8 cellular contexts compared by ENCODE assay signal in the genomic region with DNA sequence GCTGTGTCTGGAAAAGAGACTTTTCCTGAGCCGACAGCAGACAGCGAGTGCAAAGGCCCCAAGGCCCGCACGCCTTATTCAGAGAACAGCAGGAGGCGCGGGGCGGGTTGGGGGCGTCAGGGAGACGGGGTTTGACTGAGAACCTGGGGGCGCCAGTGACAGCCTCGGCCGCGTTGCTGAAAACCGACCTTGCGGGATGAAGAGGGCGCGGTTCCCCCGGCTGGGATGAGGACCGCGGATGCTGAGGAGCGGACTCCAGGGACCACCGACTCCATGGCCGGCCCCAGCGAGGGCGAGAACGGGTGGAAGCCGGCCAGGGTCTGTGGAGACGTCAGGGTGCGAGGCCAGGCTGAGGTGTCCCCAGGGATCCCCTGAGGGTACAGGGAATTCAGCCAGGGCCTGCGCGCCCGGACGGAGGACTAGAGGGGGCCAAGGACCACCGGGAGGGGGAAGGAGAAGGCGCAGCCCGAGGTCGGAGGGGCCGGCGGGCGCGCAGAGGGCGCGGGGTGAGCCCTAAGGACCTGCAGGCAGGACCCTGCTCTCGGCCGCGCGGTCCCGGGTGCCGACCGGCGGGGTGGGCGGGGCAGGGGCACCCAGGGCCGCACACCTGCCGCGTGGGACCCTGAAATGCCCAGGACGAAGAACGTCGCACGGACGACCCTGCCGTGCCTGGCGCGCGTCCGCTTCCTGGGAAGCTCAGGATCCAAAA. TPM values are rescaled to one million over a fixed set of nuclear protein-coding genes. Genes with fewer than 3 reads are reported as not detected.
DNase-seq lines count a peak whose midpoint lies in the region; ATAC-seq and TF ChIP-seq lines count a peak whose summit lies in the region.

No MANE protein-coding gene starts in this region.

- H3K56ac ChIP-seq in H9 (ENCODE audit: insufficient read length, low read depth, low read length), result no peak overlapping the region

- intact Hi-C loops in left colon (cut with DNase I, micrococcal nuclease), result no loop called here

- no peak overlapping the region for H2BK120ac ChIP-seq in H9 (ENCODE audit: low read depth, low read length, poor library complexity, severe bottlenecking)

- no peak for TF ChIP-seq CTCF in H9 (conservative IDR thresholded peaks at IDR 0.05)
- TF ChIP-seq CTCF in brain microvascular endothelial cell (IDR thresholded peaks at IDR 0.05; ENCODE audit: low read depth, low read length, missing control alignments), result no peak

- H2BK15ac ChIP-seq in H9 (ENCODE audit: low read depth, low read length), result no peak overlapping the region

- no peak for ATAC-seq in naive thymus-derived CD8-positive, alpha-beta T cell
- ATAC-seq in left colon, result no peak

- no peaks in the 10 kb centered on the region for H3K79me2 ChIP-seq in H9 (ENCODE audit: insufficient read depth, low read length)

- no peak overlapping the region for H3K18ac ChIP-seq in H9 (ENCODE audit: insufficient read length, low read depth, low read length)

- H3T11ph ChIP-seq in H9 (ENCODE audit: low read length), result no peak overlapping the region

- peaks cover 0 to 13% (median 0%) of the 10 kb centered on the region in 11 experiments; a peak in 8 of 22 replicates for H3K36me3 ChIP-seq in BLaER1 treated with 17β-estradiol and CSF1 and Interleukin-3, amounts not matched to agents 10 nM and 100 nM
- H3K36me3 ChIP-seq in brain microvascular endothelial cell (replicated peaks), result peaks cover 3% of the 10 kb centered on the region

- H4K91ac ChIP-seq in H9 (ENCODE audit: insufficient read length, low read depth, low read length), result no peak overlapping the region

- no peak overlapping the region for H2BK5ac ChIP-seq in H9 (ENCODE audit: insufficient read length, low read length)

- H3K9me3 Mint-ChIP-seq in H9, result peaks cover 0 to 2% of the 10 kb centered on the region in 2 experiments; a peak in 1 of 5 replicates
- H3K9me3 Mint-ChIP-seq in naive thymus-derived CD8-positive, alpha-beta T cell, result no peaks in the 10 kb centered on the region

- H3K4me1 ChIP-seq in BLaER1 treated with 17β-estradiol and CSF1 and Interleukin-3, amounts not matched to agents 10 nM and 100 nM, result peaks cover 37 to 66% (median 55%) of the 10 kb centered on the region in 10 experiments
- no peaks in the 10 kb centered on the region; the same call in 1 of the 2 replicates for H3K4me1 ChIP-seq in H9 (ENCODE audit: insufficient read depth, low read length)

- peak overlapping the region; percentile 46 to 69 (median 59); a peak in 19 of 20 replicates for H3K4me3 ChIP-seq in BLaER1 treated with 17β-estradiol and CSF1 and Interleukin-3, amounts not matched to agents 10 nM and 100 nM
- H3K4me3 ChIP-seq in brain microvascular endothelial cell (ENCODE audit: low read depth, low read length), result peak overlapping the region; percentile 64

- H2BK12ac ChIP-seq in H9 (ENCODE audit: insufficient read length, low read depth, low read length), result no peak overlapping the region

- no peak overlapping the region for H3K4ac ChIP-seq in H9 (ENCODE audit: low read depth, low read length)

- peaks cover 65% of the 10 kb centered on the region for H3K27me3 Mint-ChIP-seq in H9 (ENCODE audit: low read depth)
- peaks cover 7 to 49% (median 19%) of the 10 kb centered on the region in 5 donors for H3K27me3 Mint-ChIP-seq in naive thymus-derived CD8-positive, alpha-beta T cell

- peaks cover 11% of the 10 kb centered on the region for H3K23me2 ChIP-seq in H9 (ENCODE audit: insufficient read length, low read depth, low read length, poor library complexity, severe bottlenecking)

- peaks cover 13 to 15% of the 10 kb centered on the region in 2 experiments for H3K4me1 Mint-ChIP-seq in H9
- peaks cover 4 to 22% (median 18%) of the 10 kb centered on the region in 4 donors for H3K4me1 Mint-ChIP-seq in naive thymus-derived CD8-positive, alpha-beta T cell

- WGBS in H9 (ENCODE audit: extremely low coverage, insufficient read length, low lambda C conversion rate), result no CpG with 5 or more reads among the region's 65 CpGs

- H3K23ac ChIP-seq in H9 (ENCODE audit: insufficient read length, low read depth, low read length), result no peak overlapping the region

- peak overlapping the region; percentile 60 to 79 for H3K4me3 Mint-ChIP-seq in H9
- peak overlapping the region; percentile 12 to 82 (median 60) for H3K4me3 Mint-ChIP-seq in naive thymus-derived CD8-positive, alpha-beta T cell

- POLR2A ChIA-PET in naive thymus-derived CD8-positive, alpha-beta T cell (lab: Charles Lee), result no interaction called here

- no peaks in the 10 kb centered on the region for H3K79me1 ChIP-seq in H9 (ENCODE audit: insufficient read depth, low read depth, low read length, poor library complexity, severe bottlenecking)

- no peak overlapping the region for H2AFZ ChIP-seq in H9 (ENCODE audit: low read length)

- H3K4me2 ChIP-seq in BLaER1 treated with 17β-estradiol and CSF1 and Interleukin-3, amounts not matched to agents 10 nM and 100 nM, result peak overlapping the region; percentile 78 to 100 (median 91)
- H3K4me2 ChIP-seq in H9 (ENCODE audit: insufficient read depth, insufficient read length, low read length), result peak overlapping the region; percentile 82

- no peak overlapping the region for H4K5ac ChIP-seq in H9 (ENCODE audit: insufficient read length, low read depth, low read length)

- H3K9me3 ChIP-seq in BLaER1 treated with 17β-estradiol and CSF1 and Interleukin-3, amounts not matched to agents 10 nM and 100 nM (replicated peaks in 1 of 11), result no peaks in the 10 kb centered on the region; a peak in 2 of 22 replicates
- H3K9me3 ChIP-seq in H9 (ENCODE audit: control insufficient read depth, low read depth, low read length), result no peaks in the 10 kb centered on the region

- H3K14ac ChIP-seq in H9 (ENCODE audit: insufficient read depth, low read length), result no peak overlapping the region

- H3K27ac ChIP-seq in BLaER1 treated with 17β-estradiol and CSF1 and Interleukin-3, amounts not matched to agents 10 nM and 100 nM, result no peak overlapping the region
- H3K27ac ChIP-seq in H9 (ENCODE audit: insufficient read length, low read depth, low read length) (no peak overlapping the region), brain microvascular endothelial cell (no peak overlapping the region)

- DNase-seq in H9 (no peak), brain microvascular endothelial cell (no peak), NCI-H524 treated with DMSO at 0.1 percent for 48 hours (lab: John Stamatoyannopoulos, UW) (no peak), NCI-H226 (no peak), left colon (no peak)
- DNase-seq in naive thymus-derived CD8-positive, alpha-beta T cell, result no peak
- DNase-seq in stimulated activated CD4-positive, alpha-beta T cell treated with anti-CD3 and anti-CD28 coated beads, Interleukin-1b, Interleukin-23, amount 100 ng/mL, for 48 hours, result no peak

- H3K9ac ChIP-seq in BLaER1 treated with 17β-estradiol and CSF1 and Interleukin-3, amounts not matched to agents 10 nM and 100 nM, result peak overlapping the region in 5 of 11 experiments; percentile 13 to 72 (median 60); a peak in 8 of 22 replicates
- no peak overlapping the region for H3K9ac ChIP-seq in H9 (ENCODE audit: extremely low read depth, insufficient read length, low read length)

- no peak overlapping the region for H2BK20ac ChIP-seq in H9 (ENCODE audit: low read depth, low read length, poor library complexity, severe bottlenecking)

- peaks cover 17 to 76% (median 66%) of the 10 kb centered on the region in 11 experiments; a peak in 21 of 22 replicates for H4K20me1 ChIP-seq in BLaER1 treated with 17β-estradiol and CSF1 and Interleukin-3, amounts not matched to agents 10 nM and 100 nM
- H4K20me1 ChIP-seq in H9 (ENCODE audit: control insufficient read depth, insufficient read depth, insufficient read length), result no peaks in the 10 kb centered on the region

- in situ Hi-C loops in brain microvascular endothelial cell (cut with HindIII; ENCODE audit: low pct_ligation_motif_present, low sequenced_read_pairs), result no loop called here

- H3K27ac Mint-ChIP-seq in H9, result no peak overlapping the region
- peak overlapping the region in 1 of 10 donors; percentile 15 for H3K27ac Mint-ChIP-seq in naive thymus-derived CD8-positive, alpha-beta T cell

- peaks cover 0 to 2% (median 0%) of the 10 kb centered on the region in 3 experiments; a peak in 1 of 7 replicates for H3K36me3 Mint-ChIP-seq in H9 (ENCODE audit: insufficient read depth in 1 of 3, low read depth in 3 of 3)
- H3K36me3 Mint-ChIP-seq in naive thymus-derived CD8-positive, alpha-beta T cell, result peaks cover 0 to 10% (median 2%) of the 10 kb centered on the region in 3 donors

- H2AK5ac ChIP-seq in H9 (ENCODE audit: insufficient read length, low read length), result no peak overlapping the region

- no peak overlapping the region for H4K8ac ChIP-seq in H9 (replicated peaks; ENCODE audit: insufficient read length, low read depth, low read length)

- H3K27me3 ChIP-seq in BLaER1 treated with 17β-estradiol and CSF1 and Interleukin-3, amounts not matched to agents 10 nM and 100 nM, result peaks cover 60 to 73% (median 66%) of the 10 kb centered on the region in 11 experiments
- H3K27me3 ChIP-seq in H9 (ENCODE audit: insufficient read depth, low read length), result peaks cover 27% of the 10 kb centered on the region; the same call in 1 of the 2 replicates
- peaks cover 4% of the 10 kb centered on the region for H3K27me3 ChIP-seq in brain microvascular endothelial cell (replicated peaks)

RNA-seq across cellular contexts. Expression of a gene that starts 0.8 kb away (rescaled TPM):
- total RNA-seq in H9 (2021), result 1.7 and 2.2 TPM in 2 replicates
- total RNA-seq in naive thymus-derived CD8-positive, alpha-beta T cell, result 1 to 10 TPM; 5.8 to 7.6 TPM
- under 1 TPM in 2 of 3 donors, not detected in 1; 0.11 to 0.23 TPM for polyA plus RNA-seq in naive thymus-derived CD8-positive, alpha-beta T cell
- total RNA-seq in left colon, result 1 to 10 TPM; 1.6 to 3.3 TPM

RNA-seq across cellular contexts. Expression of a gene that starts 49.2 kb away (rescaled TPM):
- total RNA-seq in H9 (2021) (84.9 and 91.5 TPM in 2 replicates), left colon (100 to 1,000 TPM in 1 of 2 donors, 10 to 100 TPM in 1; 95.2 to 118 TPM)
- total RNA-seq in naive thymus-derived CD8-positive, alpha-beta T cell, result 10 to 100 TPM; 92.5 to 98.2 TPM
- polyA plus RNA-seq in naive thymus-derived CD8-positive, alpha-beta T cell, result 100 to 1,000 TPM; 183 to 223 (median 211) TPM
